ENCODE assay signal across 8 cellular contexts in the genomic region with DNA sequence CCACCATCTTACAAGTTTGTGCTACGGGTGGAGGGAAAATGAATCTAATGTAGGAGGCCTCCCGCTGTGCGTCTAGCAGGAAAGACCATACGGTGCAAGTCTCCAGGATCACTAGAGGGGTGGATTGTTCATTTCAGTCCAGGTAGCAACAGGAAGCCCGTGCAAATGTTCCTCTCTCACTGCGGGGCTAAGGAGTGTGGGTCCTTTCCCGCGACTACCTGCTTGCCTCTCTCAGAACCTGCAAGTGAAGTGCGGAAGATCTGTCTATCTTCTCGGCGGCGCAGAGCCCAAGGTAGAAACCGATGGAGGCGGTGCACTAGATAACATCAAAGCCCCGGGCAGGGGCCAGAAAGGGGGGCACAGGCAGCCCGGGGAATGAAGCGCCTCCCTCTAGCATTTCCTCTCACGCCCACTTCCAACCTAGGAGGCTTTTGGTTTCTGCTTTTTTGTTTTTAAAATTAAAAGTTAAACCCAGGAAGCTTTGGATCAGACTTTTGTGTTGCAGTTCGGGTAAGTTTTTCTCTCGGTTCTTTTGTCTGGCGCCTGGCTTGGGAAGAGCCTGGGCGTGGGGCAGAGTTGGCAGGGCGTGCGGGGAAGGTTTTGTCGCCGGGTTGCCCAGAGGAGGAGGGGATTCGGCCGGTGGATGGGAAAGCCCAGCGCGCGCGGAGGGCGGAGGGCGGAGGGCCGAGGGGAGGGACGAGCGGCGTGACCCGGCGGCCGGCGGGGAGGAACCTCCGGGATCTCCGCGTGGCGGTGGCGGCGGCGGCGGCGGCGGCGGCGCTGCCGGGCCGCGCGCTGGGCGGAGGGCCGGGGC. TPM values are rescaled to one million over a fixed set of nuclear protein-coding genes. Genes with fewer than 3 reads are reported as not detected.
DNase-seq lines count a peak whose midpoint lies in the region; ATAC-seq and TF ChIP-seq lines count a peak whose summit lies in the region.

No MANE protein-coding gene starts in this region.

- peak overlapping the region; percentile 63 for H3K4me3 ChIP-seq in epithelial cell of esophagus (ENCODE audit: low read length)
- H3K4me3 ChIP-seq in mucosa of descending colon = peak overlapping the region; percentile 50

- H3K4me1 ChIP-seq in mucosa of descending colon (ENCODE audit: low read depth) = peaks cover 18% of the 10 kb centered on the region

- H3K9me3 ChIP-seq in mucosa of descending colon = no peaks in the 10 kb centered on the region

- ATAC-seq in GM19372 (IDR thresholded peaks at IDR 0.05; ENCODE audit: low read depth, unreplicated experiment) (peak; percentile 23), mucosa of descending colon (peak; percentile 48)

- no peaks in the 10 kb centered on the region for H3K36me3 ChIP-seq in mucosa of descending colon (ENCODE audit: low read depth)

- intact Hi-C loops in mucosa of descending colon (cut with DNase I, micrococcal nuclease) = no loop called here

- no peak for TF ChIP-seq CTCF in C4-2B (conservative IDR thresholded peaks at IDR 0.05)
- TF ChIP-seq CTCF in epithelial cell of esophagus (IDR thresholded peaks at IDR 0.05; ENCODE audit: insufficient read depth, low read depth, low read length, missing control alignments) = no peak
- TF ChIP-seq CTCF in mucosa of descending colon (IDR thresholded peaks at IDR 0.05) = no peak

- H3K27ac ChIP-seq in C4-2B = peak overlapping the region; percentile 92

- DNase-seq in HK-2 (ENCODE audit: unreplicated experiment) = peak; percentile 86
- peak; percentile 78 for DNase-seq in NOMO-1 treated with dmso at 0.1 percent for 144 hours (lab: John Stamatoyannopoulos, UW; ENCODE audit: unreplicated experiment)
- DNase-seq in activated T-cell treated with anti-CD3 and anti-CD28 coated beads for 1 hour (ENCODE audit: low read depth) = peak; percentile 79
- DNase-seq in epithelial cell of esophagus (ENCODE audit: low read depth) = peak; percentile 70
- peak; percentile 86 to 92 (median 91) for DNase-seq in mucosa of descending colon
- peak; percentile 71 for DNase-seq in stimulated activated CD8-positive, alpha-beta memory T cell treated with anti-CD3 and anti-CD28 coated beads, Interleukin-4, amount 100 ng/mL, for 24 hours (ENCODE audit: low read depth)

RNA-seq across cellular contexts. Expression of gene HIVEP1, which starts 3.5 kb away (rescaled TPM):
- 10 to 100 TPM; 27.6 to 37.3 (median 35.8) TPM for total RNA-seq in mucosa of descending colon

Comparison
In these comparisons a context has a peak if more than half of its experiments do, and no peak if none do; other contexts are left out.
1. Peak in every context shown above with its lines: DNase-seq, ATAC-seq, H3K4me3 ChIP-seq and H3K27ac ChIP-seq.